ENCODE assay signal across 2 cellular contexts in the genomic region with DNA sequence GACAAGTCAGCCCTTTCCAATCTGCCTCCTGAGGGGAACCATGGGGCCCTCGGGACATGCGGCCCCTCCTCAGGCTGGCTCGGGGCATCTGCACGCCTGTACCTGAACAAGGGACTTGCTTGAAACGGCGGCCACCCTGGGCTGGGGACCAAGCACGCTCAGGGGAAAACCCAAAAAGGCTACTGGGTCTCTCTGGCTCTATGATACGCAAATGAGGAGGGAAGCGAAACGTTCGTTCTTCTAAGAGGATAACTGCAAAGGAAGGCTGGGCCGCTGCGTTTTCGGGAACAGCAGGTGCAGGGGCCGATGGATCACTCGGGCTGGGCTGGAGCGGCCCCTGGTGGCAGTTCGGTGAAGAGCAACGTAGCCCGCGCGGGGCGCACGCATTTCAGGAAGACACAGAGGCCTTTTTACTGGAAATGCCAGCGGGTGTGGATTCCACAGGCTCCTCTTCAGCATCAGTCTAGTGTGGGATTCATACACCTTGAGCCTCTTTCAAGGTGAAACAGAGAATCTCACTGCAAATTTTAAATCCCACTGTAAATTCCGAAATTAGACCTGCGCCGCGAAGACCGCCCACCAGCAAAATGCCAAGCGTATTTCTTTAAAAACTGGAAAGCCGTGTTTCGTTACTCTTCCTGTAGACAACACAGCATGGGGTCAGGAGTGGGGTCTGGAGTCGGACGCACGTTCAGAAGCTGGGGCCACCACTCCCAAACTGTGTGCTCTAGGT.
TF ChIP-seq lines count a peak whose summit lies in the region.
"Not testable (repeated sequence)": the region's sequence is repeated elsewhere in the genome, so short reads cannot be mapped to it uniquely, and the experiment has no call there.

No MANE protein-coding gene starts in this region.

TF ChIP-seq in A549, 52 proteins besides CTCF, POLR2A, EP300 and RAD21:
- TF ChIP-seq, protein P1, sequence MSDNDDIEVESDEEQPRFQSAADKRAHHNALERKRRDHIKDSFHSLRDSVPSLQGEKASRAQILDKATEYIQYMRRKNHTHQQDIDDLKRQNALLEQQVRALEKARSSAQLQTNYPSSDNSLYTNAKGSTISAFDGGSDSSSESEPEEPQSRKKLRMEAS (IDR thresholded peaks at IDR 0.05), result peak; percentile 68
- 0 out of 2 replicates have a peak, but pooled peaks have one; percentile 28 for TF ChIP-seq MYC (IDR thresholded peaks at IDR 0.05; ENCODE audit: borderline replicate concordance, low read length)
- TF ChIP-seq SMC3 (IDR thresholded peaks at IDR 0.05), result peak; percentile 82
TF ChIP-seq in A549: peak in this region for 3; not testable (repeated sequence) for 49.

TF ChIP-seq in K562, 482 proteins besides CTCF, POLR2A, EP300 and RAD21:
- TF ChIP-seq, protein P2, sequence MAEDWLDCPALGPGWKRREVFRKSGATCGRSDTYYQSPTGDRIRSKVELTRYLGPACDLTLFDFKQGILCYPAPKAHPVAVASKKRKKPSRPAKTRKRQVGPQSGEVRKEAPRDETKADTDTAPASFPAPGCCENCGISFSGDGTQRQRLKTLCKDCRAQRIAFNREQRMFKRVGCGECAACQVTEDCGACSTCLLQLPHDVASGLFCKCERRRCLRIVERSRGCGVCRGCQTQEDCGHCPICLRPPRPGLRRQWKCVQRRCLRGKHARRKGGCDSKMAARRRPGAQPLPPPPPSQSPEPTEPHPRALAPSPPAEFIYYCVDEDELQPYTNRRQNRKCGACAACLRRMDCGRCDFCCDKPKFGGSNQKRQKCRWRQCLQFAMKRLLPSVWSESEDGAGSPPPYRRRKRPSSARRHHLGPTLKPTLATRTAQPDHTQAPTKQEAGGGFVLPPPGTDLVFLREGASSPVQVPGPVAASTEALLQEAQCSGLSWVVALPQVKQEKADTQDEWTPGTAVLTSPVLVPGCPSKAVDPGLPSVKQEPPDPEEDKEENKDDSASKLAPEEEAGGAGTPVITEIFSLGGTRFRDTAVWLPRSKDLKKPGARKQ (CRISPR knock-in tag; IDR thresholded peaks at IDR 0.05), result 0 out of 2 replicates have a peak, but pooled peaks have one; percentile 18
- TF ChIP-seq RB1 (IDR thresholded peaks at IDR 0.05; ENCODE audit: low read depth) (peak; percentile 52; the same call in 1 of the 2 replicates), RCOR1 (IDR thresholded peaks at IDR 0.05; ENCODE audit: borderline replicate concordance in 1 of 2, low read depth in 2 of 2, low read length in 2 of 2) (peak in 1 of 2 experiments; percentile 76; a peak in 2 of 4 replicates), LCOR (CRISPR knock-in tag; IDR thresholded peaks at IDR 0.05) (peak; percentile 70; the same call in 1 of the 2 replicates), STAG1 (CRISPR knock-in tag; IDR thresholded peaks at IDR 0.05; ENCODE audit: borderline replicate concordance) (peak; percentile 83; the same call in 1 of the 2 replicates), MYC (IDR thresholded peaks at IDR 0.05; ENCODE audit: low read depth, low read length) (peak; percentile 76), CXXC5 (CRISPR knock-in tag; IDR thresholded peaks at IDR 0.05) (peak; percentile 52), CREB1 (CRISPR knock-in tag; IDR thresholded peaks at IDR 0.05) (peak; percentile 56; the same call in 1 of the 2 replicates), RBFOX2 (IDR thresholded peaks at IDR 0.05; ENCODE audit: low read depth, low read length) (0 out of 2 replicates have a peak, but pooled peaks have one; percentile 22), ZNF134 (CRISPR knock-in tag; conservative IDR thresholded peaks at IDR 0.05) (0 out of 2 replicates have a peak, but pooled peaks have one; percentile 42), ZNF12 (CRISPR knock-in tag; IDR thresholded peaks at IDR 0.05) (0 out of 2 replicates have a peak, but pooled peaks have one; percentile 38), JUND (IDR thresholded peaks at IDR 0.05; ENCODE audit: borderline replicate concordance, low read depth, low read length) (peak; percentile 39; the same call in 1 of the 2 replicates), KLF16 (IDR thresholded peaks at IDR 0.05) (peak; percentile 46; the same call in 1 of the 2 replicates), NRF1 (conservative IDR thresholded peaks at IDR 0.05 in 1 of 2, IDR thresholded peaks at IDR 0.05 in 1 of 2) (peak; percentile 40 to 42; a peak in 2 of 4 replicates), ELF1 (tag; IDR thresholded peaks at IDR 0.05) (peak; percentile 16; the same call in 1 of the 2 replicates), SMC3 (conservative IDR thresholded peaks at IDR 0.05; ENCODE audit: insufficient read depth, low read depth, low read length) (peak; percentile 91), CTBP1 (IDR thresholded peaks at IDR 0.05; ENCODE audit: borderline replicate concordance) (peak; percentile 81), ATF1 (tag; IDR thresholded peaks at IDR 0.05) (peak; percentile 37; the same call in 1 of the 2 replicates), CEBPG (CRISPR knock-in tag; IDR thresholded peaks at IDR 0.05) (peak; percentile 17; the same call in 1 of the 2 replicates), CREM (IDR thresholded peaks at IDR 0.05; ENCODE audit: low read depth) (peak; percentile 79), L3MBTL2 (IDR thresholded peaks at IDR 0.05) (0 out of 2 replicates have a peak, but pooled peaks have one; percentile 17), BHLHE40 (IDR thresholded peaks at IDR 0.05; ENCODE audit: low read length) (peak; percentile 40)
- TF ChIP-seq MYC (CRISPR knock-in tag; IDR thresholded peaks at IDR 0.05; ENCODE audit: borderline replicate concordance, low read depth); CREB1 (IDR thresholded peaks at IDR 0.05); JUND (tag; IDR thresholded peaks at IDR 0.05; ENCODE audit: borderline replicate concordance, low read depth, low read length); ATF1 (CRISPR knock-in tag; IDR thresholded peaks at IDR 0.05); CEBPG (tag; conservative IDR thresholded peaks at IDR 0.05 in 1 of 2, IDR thresholded peaks at IDR 0.05 in 1 of 2): not testable (repeated sequence)
- TF ChIP-seq, protein P3, sequence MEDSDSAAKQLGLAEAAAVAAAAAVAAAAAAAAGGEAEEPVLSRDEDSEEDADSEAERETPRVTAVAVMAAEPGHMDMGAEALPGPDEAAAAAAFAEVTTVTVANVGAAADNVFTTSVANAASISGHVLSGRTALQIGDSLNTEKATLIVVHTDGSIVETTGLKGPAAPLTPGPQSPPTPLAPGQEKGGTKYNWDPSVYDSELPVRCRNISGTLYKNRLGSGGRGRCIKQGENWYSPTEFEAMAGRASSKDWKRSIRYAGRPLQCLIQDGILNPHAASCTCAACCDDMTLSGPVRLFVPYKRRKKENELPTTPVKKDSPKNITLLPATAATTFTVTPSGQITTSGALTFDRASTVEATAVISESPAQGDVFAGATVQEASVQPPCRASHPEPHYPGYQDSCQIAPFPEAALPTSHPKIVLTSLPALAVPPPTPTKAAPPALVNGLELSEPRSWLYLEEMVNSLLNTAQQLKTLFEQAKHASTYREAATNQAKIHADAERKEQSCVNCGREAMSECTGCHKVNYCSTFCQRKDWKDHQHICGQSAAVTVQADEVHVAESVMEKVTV (CRISPR knock-in tag; IDR thresholded peaks at IDR 0.05), result peak; percentile 72
- TF ChIP-seq, protein P4, sequence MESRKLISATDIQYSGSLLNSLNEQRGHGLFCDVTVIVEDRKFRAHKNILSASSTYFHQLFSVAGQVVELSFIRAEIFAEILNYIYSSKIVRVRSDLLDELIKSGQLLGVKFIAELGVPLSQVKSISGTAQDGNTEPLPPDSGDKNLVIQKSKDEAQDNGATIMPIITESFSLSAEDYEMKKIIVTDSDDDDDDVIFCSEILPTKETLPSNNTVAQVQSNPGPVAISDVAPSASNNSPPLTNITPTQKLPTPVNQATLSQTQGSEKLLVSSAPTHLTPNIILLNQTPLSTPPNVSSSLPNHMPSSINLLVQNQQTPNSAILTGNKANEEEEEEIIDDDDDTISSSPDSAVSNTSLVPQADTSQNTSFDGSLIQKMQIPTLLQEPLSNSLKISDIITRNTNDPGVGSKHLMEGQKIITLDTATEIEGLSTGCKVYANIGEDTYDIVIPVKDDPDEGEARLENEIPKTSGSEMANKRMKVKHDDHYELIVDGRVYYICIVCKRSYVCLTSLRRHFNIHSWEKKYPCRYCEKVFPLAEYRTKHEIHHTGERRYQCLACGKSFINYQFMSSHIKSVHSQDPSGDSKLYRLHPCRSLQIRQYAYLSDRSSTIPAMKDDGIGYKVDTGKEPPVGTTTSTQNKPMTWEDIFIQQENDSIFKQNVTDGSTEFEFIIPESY (CRISPR knock-in tag; IDR thresholded peaks at IDR 0.05), result peak; percentile 90
- TF ChIP-seq, protein P5, sequence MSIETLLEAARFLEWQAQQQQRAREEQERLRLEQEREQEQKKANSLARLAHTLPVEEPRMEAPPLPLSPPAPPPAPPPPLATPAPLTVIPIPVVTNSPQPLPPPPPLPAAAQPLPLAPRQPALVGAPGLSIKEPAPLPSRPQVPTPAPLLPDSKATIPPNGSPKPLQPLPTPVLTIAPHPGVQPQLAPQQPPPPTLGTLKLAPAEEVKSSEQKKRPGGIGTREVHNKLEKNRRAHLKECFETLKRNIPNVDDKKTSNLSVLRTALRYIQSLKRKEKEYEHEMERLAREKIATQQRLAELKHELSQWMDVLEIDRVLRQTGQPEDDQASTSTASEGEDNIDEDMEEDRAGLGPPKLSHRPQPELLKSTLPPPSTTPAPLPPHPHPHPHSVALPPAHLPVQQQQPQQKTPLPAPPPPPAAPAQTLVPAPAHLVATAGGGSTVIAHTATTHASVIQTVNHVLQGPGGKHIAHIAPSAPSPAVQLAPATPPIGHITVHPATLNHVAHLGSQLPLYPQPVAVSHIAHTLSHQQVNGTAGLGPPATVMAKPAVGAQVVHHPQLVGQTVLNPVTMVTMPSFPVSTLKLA (conservative IDR thresholded peaks at IDR 0.05), result peak; percentile 32 to 53; a peak in 2 of 4 replicates
- TF ChIP-seq, protein P1 (CRISPR knock-in tag; IDR thresholded peaks at IDR 0.05), result peak; percentile 29; the same call in 1 of the 2 replicates
- TF ChIP-seq, protein P6, sequence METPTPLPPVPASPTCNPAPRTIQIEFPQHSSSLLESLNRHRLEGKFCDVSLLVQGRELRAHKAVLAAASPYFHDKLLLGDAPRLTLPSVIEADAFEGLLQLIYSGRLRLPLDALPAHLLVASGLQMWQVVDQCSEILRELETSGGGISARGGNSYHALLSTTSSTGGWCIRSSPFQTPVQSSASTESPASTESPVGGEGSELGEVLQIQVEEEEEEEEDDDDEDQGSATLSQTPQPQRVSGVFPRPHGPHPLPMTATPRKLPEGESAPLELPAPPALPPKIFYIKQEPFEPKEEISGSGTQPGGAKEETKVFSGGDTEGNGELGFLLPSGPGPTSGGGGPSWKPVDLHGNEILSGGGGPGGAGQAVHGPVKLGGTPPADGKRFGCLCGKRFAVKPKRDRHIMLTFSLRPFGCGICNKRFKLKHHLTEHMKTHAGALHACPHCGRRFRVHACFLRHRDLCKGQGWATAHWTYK (CRISPR knock-in tag; IDR thresholded peaks at IDR 0.05), result 0 out of 2 replicates have a peak, but pooled peaks have one; percentile 21
- TF ChIP-seq, protein P7, sequence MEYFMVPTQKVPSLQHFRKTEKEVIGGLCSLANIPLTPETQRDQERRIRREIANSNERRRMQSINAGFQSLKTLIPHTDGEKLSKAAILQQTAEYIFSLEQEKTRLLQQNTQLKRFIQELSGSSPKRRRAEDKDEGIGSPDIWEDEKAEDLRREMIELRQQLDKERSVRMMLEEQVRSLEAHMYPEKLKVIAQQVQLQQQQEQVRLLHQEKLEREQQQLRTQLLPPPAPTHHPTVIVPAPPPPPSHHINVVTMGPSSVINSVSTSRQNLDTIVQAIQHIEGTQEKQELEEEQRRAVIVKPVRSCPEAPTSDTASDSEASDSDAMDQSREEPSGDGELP (CRISPR knock-in tag; IDR thresholded peaks at IDR 0.05; ENCODE audit: borderline replicate concordance), result peak; percentile 48; the same call in 1 of the 2 replicates
